Comparison of ENCODE assay signal across 11 cellular contexts in the genomic region with DNA sequence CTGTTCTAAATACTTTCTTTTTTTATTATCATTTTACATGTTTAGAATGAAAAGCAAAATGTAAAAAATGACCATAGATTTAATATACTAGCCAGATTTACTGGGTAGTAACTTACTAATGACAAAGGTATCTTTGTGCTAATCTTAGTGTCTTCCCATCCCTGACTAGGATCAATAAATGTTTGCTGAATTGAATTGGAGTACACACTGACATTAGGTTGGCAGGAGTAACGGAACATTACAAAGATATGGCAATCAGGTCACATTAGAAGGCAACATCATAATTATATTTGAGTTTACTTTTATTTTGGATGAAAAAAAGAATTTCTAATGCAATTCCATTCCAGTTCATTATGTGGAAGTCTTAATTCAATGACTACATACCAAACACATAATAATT.
"Had no signal": no experiment of that assay in that cellular context is flagged by ENCODE, and none has a peak within 500 bp of the region (broad histone marks: within the 10 kb centered on the region; RNA-seq: fewer than 3 reads in every experiment).

No MANE protein-coding gene starts in this region.

- H3K9ac ChIP-seq: GM23248 had no signal

- H3K27ac ChIP-seq: GM23248 had no signal

- H3K9me3 ChIP-seq: HAP-1 had no signal

- H3K4me1 ChIP-seq: HAP-1 had no signal

- FAIRE-seq: H1, H54 had no signal

- H2AFZ ChIP-seq: GM23248, GM23338 had no signal

- ATAC-seq: GM23338, HCT116 had no signal

- H3K27ac Mint-ChIP-seq: H9, HFFc6 had no signal

- H3K9me3 Mint-ChIP-seq: GM23338, HFFc6 had no signal

- H3K4me3 Mint-ChIP-seq: GM23338, H9, HFFc6 had no signal

- H3K36me3 ChIP-seq: HAP-1 had no signal

- H3K4me3 ChIP-seq: GM23248, GM23338, HAP-1 had no signal

- DNase-seq: GM23248, GOT3, H7, H9, HCEC 1CT, HFFc6 had no signal
